ENCODE assay signal across 8 cellular contexts in the genomic region with DNA sequence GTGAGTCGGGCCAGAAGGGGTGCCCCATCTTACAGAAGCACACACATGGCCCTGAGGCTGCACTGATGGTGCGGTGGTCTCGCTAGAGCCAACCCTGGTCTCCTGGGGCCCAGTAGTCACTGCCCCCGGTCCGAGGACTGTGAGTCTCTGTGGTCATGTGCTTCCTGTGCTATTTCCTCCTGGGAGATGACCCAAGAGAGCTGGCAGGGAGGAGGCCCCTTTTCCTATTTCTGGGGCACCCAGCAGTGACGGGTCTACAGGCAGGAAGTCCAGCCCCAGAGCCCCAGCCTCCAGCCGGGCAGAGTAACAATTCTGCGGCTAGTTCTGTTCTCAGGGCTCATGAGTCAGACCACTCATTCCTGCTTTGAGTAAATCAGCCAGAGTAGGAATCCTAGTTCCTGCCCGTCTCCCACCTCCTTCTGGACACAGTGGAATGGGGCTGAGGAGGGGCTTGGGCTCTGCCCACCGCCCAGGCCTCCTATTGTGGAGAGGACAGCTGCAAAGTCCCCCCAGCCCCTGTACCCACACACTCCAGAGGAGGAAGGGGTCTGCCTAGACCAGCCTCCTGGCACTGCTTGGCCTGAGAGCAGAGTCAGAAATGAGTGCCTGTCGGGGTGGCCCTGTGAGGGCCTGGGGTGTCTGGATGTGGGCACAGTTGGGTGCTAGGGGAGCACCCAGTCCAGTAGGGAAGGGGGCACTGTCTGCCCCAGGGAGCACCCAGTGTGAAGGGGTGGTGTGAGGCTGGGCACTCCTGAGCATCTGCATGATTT.
A peak's percentile ranks its signal among the peaks of the same experiment; 100 is the strongest.
DNase-seq lines count a peak whose midpoint lies in the region; ATAC-seq, FAIRE-seq and TF ChIP-seq lines count a peak whose summit lies in the region.

No MANE protein-coding gene starts in this region.

- no peak for FAIRE-seq in HepG2 (lab: Jason Lieb, UNC)

- H3K27me3 ChIP-seq in liver (ENCODE audit: control insufficient read depth in 4 of 4, insufficient read depth in 4 of 4, low read length in 3 of 4), result no peaks in the 10 kb centered on the region
- H3K27me3 ChIP-seq in HepG2 (ENCODE audit: control insufficient read depth in 1 of 2, insufficient read depth in 2 of 2, low read length in 2 of 2), result no peaks in the 10 kb centered on the region

- peaks cover 1 to 28% (median 4%) of the 10 kb centered on the region in 4 donors for H3K4me1 ChIP-seq in liver (ENCODE audit: control insufficient read depth in 4 of 4, insufficient read depth in 4 of 4, low read length in 3 of 4)
- H3K4me1 ChIP-seq in HepG2 (ENCODE audit: insufficient read depth, low read length), result peaks cover 2% of the 10 kb centered on the region

- H3K4me3 Mint-ChIP-seq in naive thymus-derived CD8-positive, alpha-beta T cell, result peak overlapping the region in 1 of 10 donors; percentile 30

- no peaks in the 10 kb centered on the region for H3K27me3 Mint-ChIP-seq in naive thymus-derived CD8-positive, alpha-beta T cell

- CTCF ChIA-PET in HepG2 (lab: Yijun Ruan, JAX; ENCODE audit: low intra/inter-chr PET ratio, low total read pairs), result no interaction called here

- 69% methylated on average over 11 of the region's 11 CpGs for WGBS in liver
- 88% methylated on average over 3 of the region's 11 CpGs for WGBS in HepG2 (ENCODE audit: low lambda C conversion rate)

- no peak for TF ChIP-seq CTCF in liver (IDR thresholded peaks at IDR 0.05; ENCODE audit: low read depth, low read length, missing input control)
- no peak for TF ChIP-seq CTCF in HepG2 (CRISPR knock-in tag; IDR thresholded peaks at IDR 0.05)

- H2AFZ ChIP-seq in HepG2 (ENCODE audit: low read length), result no peak overlapping the region

- TF ChIP-seq EP300 in HepG2 (IDR thresholded peaks at IDR 0.05; ENCODE audit: low read depth in 2 of 2, low read length in 2 of 2), result no peak
- no peak for TF ChIP-seq EP300 in HepG2 (CRISPR knock-in tag; IDR thresholded peaks at IDR 0.05; ENCODE audit: borderline replicate concordance)

- in situ Hi-C loops in HepG2 (cut with HindIII; ENCODE audit: extremely low pct_ligation_motif_present, low pct_unique_long_range_greater_than_20kb), result no loop called here

- no peak overlapping the region for H3K9ac ChIP-seq in liver (ENCODE audit: low read depth in 1 of 2, low read length in 2 of 2)
- no peak overlapping the region for H3K9ac ChIP-seq in HepG2 (ENCODE audit: insufficient read depth, low read depth, low read length)

- H3K9me3 Mint-ChIP-seq in naive thymus-derived CD8-positive, alpha-beta T cell, result no peaks in the 10 kb centered on the region

- ATAC-seq in HepG2 (no peak), HG03045 (IDR thresholded peaks at IDR 0.05; ENCODE audit: unreplicated experiment) (peak; percentile 80)
- ATAC-seq in naive thymus-derived CD8-positive, alpha-beta T cell, result no peak

- no peak overlapping the region for H3K4me2 ChIP-seq in HepG2 (ENCODE audit: low read depth, low read length)

- H4K20me1 ChIP-seq in HepG2 (ENCODE audit: insufficient read depth, low read length), result peaks cover 28% of the 10 kb centered on the region; the same call in 1 of the 2 replicates

- no TSS peak for BruUV-seq in HepG2 (replicated peaks; lab: Mats Ljungman, UMichigan)

- H3K27ac ChIP-seq in liver (ENCODE audit: low read depth in 1 of 2, low read length in 2 of 2) (peak overlapping the region; percentile 77 to 80), HepG2 (ENCODE audit: extremely low read length, insufficient read depth, low read length) (no peak overlapping the region), epithelial cell of prostate (peak overlapping the region; percentile 79)

- H3K9me3 ChIP-seq in liver (ENCODE audit: control insufficient read depth in 4 of 4, low read length in 3 of 4) (no peaks in the 10 kb centered on the region), HepG2 (ENCODE audit: low read length) (no peaks in the 10 kb centered on the region)

- no peak for TF ChIP-seq POLR2A in HepG2 (IDR thresholded peaks at IDR 0.05; ENCODE audit: insufficient read depth in 1 of 2, low read depth in 2 of 2, low read length in 2 of 2)

- no peak overlapping the region for H3K4me3 ChIP-seq in liver (ENCODE audit: low read depth in 1 of 3, low read length in 3 of 3)
- no peak overlapping the region for H3K4me3 ChIP-seq in HepG2 (replicated peaks in 1 of 3; ENCODE audit: insufficient read depth in 1 of 3, low read depth in 2 of 3, low read length in 3 of 3)

- peaks cover 0 to 3% (median 0%) of the 10 kb centered on the region in 3 donors for H3K36me3 Mint-ChIP-seq in naive thymus-derived CD8-positive, alpha-beta T cell

- H3K27ac Mint-ChIP-seq in naive thymus-derived CD8-positive, alpha-beta T cell, result peak overlapping the region in 6 of 10 donors; percentile 8 to 82 (median 58)

- intact Hi-C loops in HepG2 (cut with micrococcal nuclease; ENCODE audit: unreplicated experiment), result no loop called here

- DNase-seq in HepG2 (ENCODE audit: low spot score), result no peak
- peak; percentile 91 for DNase-seq in SKM-1 (lab: John Stamatoyannopoulos, UW; ENCODE audit: unreplicated experiment)
- DNase-seq in epithelial cell of prostate (ENCODE audit: low read depth, low spot score), result peak; percentile 40
- DNase-seq in naive thymus-derived CD8-positive, alpha-beta T cell, result no peak
- no peak for DNase-seq in LoVo (ENCODE audit: low spot score)
- no peak for DNase-seq in activated CD8-positive, alpha-beta memory T cell treated with anti-CD3 and anti-CD28 coated beads, Interleukin-2, amount 50 U/mL, for 4 hours

- H3K4me1 Mint-ChIP-seq in naive thymus-derived CD8-positive, alpha-beta T cell, result peaks cover 9 to 85% (median 13%) of the 10 kb centered on the region in 4 donors

- H3K36me3 ChIP-seq in liver (ENCODE audit: control insufficient read depth in 4 of 4, insufficient read depth in 3 of 4, low read depth in 1 of 4, low read length in 3 of 4) (peaks cover 0 to 4% (median 0%) of the 10 kb centered on the region in 4 donors), HepG2 (replicated peaks in 1 of 2; ENCODE audit: control insufficient read depth in 1 of 2, insufficient read depth in 2 of 2, low read length in 2 of 2) (peaks cover 40 to 83% of the 10 kb centered on the region in 2 experiments)

- TF ChIP-seq RAD21 in liver (IDR thresholded peaks at IDR 0.05) (peak in 1 of 2 donors; percentile 21), HepG2 (CRISPR knock-in tag; IDR thresholded peaks at IDR 0.05) (no peak)

- POLR2A ChIA-PET in HepG2 (lab: Yijun Ruan, JAX), result no interaction called here
- POLR2A ChIA-PET in naive thymus-derived CD8-positive, alpha-beta T cell (lab: Charles Lee), result no interaction called here

- no peaks in the 10 kb centered on the region for H3K79me2 ChIP-seq in HepG2 (ENCODE audit: insufficient read depth, low read length)

TF ChIP-seq in liver, 16 proteins besides CTCF, POLR2A, EP300 and RAD21 (continues in another document):
- peak in 1 of 2 donors; percentile 29 for TF ChIP-seq EGR1 (IDR thresholded peaks at IDR 0.05; ENCODE audit: low read depth in 2 of 2)
- TF ChIP-seq, protein P1, sequence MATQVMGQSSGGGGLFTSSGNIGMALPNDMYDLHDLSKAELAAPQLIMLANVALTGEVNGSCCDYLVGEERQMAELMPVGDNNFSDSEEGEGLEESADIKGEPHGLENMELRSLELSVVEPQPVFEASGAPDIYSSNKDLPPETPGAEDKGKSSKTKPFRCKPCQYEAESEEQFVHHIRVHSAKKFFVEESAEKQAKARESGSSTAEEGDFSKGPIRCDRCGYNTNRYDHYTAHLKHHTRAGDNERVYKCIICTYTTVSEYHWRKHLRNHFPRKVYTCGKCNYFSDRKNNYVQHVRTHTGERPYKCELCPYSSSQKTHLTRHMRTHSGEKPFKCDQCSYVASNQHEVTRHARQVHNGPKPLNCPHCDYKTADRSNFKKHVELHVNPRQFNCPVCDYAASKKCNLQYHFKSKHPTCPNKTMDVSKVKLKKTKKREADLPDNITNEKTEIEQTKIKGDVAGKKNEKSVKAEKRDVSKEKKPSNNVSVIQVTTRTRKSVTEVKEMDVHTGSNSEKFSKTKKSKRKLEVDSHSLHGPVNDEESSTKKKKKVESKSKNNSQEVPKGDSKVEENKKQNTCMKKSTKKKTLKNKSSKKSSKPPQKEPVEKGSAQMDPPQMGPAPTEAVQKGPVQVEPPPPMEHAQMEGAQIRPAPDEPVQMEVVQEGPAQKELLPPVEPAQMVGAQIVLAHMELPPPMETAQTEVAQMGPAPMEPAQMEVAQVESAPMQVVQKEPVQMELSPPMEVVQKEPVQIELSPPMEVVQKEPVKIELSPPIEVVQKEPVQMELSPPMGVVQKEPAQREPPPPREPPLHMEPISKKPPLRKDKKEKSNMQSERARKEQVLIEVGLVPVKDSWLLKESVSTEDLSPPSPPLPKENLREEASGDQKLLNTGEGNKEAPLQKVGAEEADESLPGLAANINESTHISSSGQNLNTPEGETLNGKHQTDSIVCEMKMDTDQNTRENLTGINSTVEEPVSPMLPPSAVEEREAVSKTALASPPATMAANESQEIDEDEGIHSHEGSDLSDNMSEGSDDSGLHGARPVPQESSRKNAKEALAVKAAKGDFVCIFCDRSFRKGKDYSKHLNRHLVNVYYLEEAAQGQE (IDR thresholded peaks at IDR 0.05), result no peak
- TF ChIP-seq RXRA (IDR thresholded peaks at IDR 0.05), result peak in 1 of 2 donors; percentile 7

TF ChIP-seq in HepG2, 621 proteins besides CTCF, POLR2A, EP300 and RAD21 (continues in another document):
- TF ChIP-seq SMAD1 (CRISPR knock-in tag; IDR thresholded peaks at IDR 0.05; ENCODE audit: borderline replicate concordance, low read depth) (no peak), ZNF598 (CRISPR knock-in tag; IDR thresholded peaks at IDR 0.05; ENCODE audit: borderline replicate concordance) (no peak), HNRNPL (IDR thresholded peaks at IDR 0.05; ENCODE audit: low read depth, low read length) (no peak), ZFY (CRISPR knock-in tag; IDR thresholded peaks at IDR 0.05) (no peak), RFX5 (IDR thresholded peaks at IDR 0.05; ENCODE audit: low read depth, low read length) (no peak)
- TF ChIP-seq, protein P2, sequence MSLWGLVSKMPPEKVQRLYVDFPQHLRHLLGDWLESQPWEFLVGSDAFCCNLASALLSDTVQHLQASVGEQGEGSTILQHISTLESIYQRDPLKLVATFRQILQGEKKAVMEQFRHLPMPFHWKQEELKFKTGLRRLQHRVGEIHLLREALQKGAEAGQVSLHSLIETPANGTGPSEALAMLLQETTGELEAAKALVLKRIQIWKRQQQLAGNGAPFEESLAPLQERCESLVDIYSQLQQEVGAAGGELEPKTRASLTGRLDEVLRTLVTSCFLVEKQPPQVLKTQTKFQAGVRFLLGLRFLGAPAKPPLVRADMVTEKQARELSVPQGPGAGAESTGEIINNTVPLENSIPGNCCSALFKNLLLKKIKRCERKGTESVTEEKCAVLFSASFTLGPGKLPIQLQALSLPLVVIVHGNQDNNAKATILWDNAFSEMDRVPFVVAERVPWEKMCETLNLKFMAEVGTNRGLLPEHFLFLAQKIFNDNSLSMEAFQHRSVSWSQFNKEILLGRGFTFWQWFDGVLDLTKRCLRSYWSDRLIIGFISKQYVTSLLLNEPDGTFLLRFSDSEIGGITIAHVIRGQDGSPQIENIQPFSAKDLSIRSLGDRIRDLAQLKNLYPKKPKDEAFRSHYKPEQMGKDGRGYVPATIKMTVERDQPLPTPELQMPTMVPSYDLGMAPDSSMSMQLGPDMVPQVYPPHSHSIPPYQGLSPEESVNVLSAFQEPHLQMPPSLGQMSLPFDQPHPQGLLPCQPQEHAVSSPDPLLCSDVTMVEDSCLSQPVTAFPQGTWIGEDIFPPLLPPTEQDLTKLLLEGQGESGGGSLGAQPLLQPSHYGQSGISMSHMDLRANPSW (CRISPR knock-in tag; IDR thresholded peaks at IDR 0.05; ENCODE audit: borderline replicate concordance), result no peak

Comparison
In these comparisons a context has a peak if more than half of its experiments do, and no peak if none do; other contexts are left out.
1. DNase-seq: peak in SKM-1 (single experiment) and epithelial cell of prostate (single experiment); none in HepG2 (single experiment), naive thymus-derived CD8-positive, alpha-beta T cell (0 of 10), LoVo (single experiment) and activated CD8-positive, alpha-beta memory T cell treated with anti-CD3 and anti-CD28 coated beads, Interleukin-2, amount 50 U/mL, for 4 hours (single experiment).